In genomic region chr19:49422407-49423277, GRCh38 we compare ENCODE assay signal across 6 cellular contexts.
DNase-seq lines count a peak whose midpoint lies in the region; ATAC-seq and TF ChIP-seq lines count a peak whose summit lies in the region.

No MANE protein-coding gene starts in this region.

- H3K27ac Mint-ChIP-seq in central memory CD8-positive, alpha-beta T cell (ENCODE audit: low read depth): no peak overlapping the region

- DNase-seq in COLO668 (lab: John Stamatoyannopoulos, UW; ENCODE audit: unreplicated experiment): peak; percentile 46
- DNase-seq in NCI-H345 (lab: John Stamatoyannopoulos, UW): peak; percentile 59
- DNase-seq in central memory CD8-positive, alpha-beta T cell (ENCODE audit: low spot score in 2 of 2): peak in 1 of 2 donors; percentile 41
- no peak for DNase-seq in hepatic stellate cell (ENCODE audit: low spot score)

- TF ChIP-seq CTCF in parathyroid adenoma (IDR thresholded peaks at IDR 0.05): no peak

- H3K9me3 Mint-ChIP-seq in central memory CD8-positive, alpha-beta T cell: no peaks in the 10 kb centered on the region

- H3K9ac ChIP-seq in parathyroid adenoma: no peak overlapping the region

- no peaks in the 10 kb centered on the region for H3K36me3 ChIP-seq in parathyroid adenoma (ENCODE audit: control insufficient read depth, insufficient read depth, low read length)

- peak overlapping the region; percentile 54 for H3K4me3 Mint-ChIP-seq in central memory CD8-positive, alpha-beta T cell

- peaks cover 52% of the 10 kb centered on the region for H3K4me1 Mint-ChIP-seq in central memory CD8-positive, alpha-beta T cell

- peaks cover 35% of the 10 kb centered on the region for H3K27me3 ChIP-seq in parathyroid adenoma (ENCODE audit: control insufficient read depth, insufficient read depth, low read length)

- no peak overlapping the region for H3K27ac ChIP-seq in parathyroid adenoma

- H3K36me3 Mint-ChIP-seq in central memory CD8-positive, alpha-beta T cell (ENCODE audit: insufficient read depth): peaks cover 2% of the 10 kb centered on the region

- no peaks in the 10 kb centered on the region for H3K9me3 ChIP-seq in parathyroid adenoma (ENCODE audit: control insufficient read depth, low read length)

- H2AFZ ChIP-seq in parathyroid adenoma: no peak overlapping the region

- peaks cover 100% of the 10 kb centered on the region for H3K27me3 Mint-ChIP-seq in central memory CD8-positive, alpha-beta T cell

- H3K4me1 ChIP-seq in parathyroid adenoma: no peaks in the 10 kb centered on the region

- no peak overlapping the region for H3K4me3 ChIP-seq in parathyroid adenoma (ENCODE audit: low read depth, low read length)

- peak; percentile 53 for ATAC-seq in central memory CD8-positive, alpha-beta T cell (replicated peaks; ENCODE audit: extremely low read depth, poor library complexity, severe bottlenecking)
- ATAC-seq in GM18907 (IDR thresholded peaks at IDR 0.05; ENCODE audit: unreplicated experiment): no peak

- H3K4me2 ChIP-seq in parathyroid adenoma (ENCODE audit: low read length): peak overlapping the region; percentile 47

- no peaks in the 10 kb centered on the region for H3K79me2 ChIP-seq in parathyroid adenoma
